10 cellular contexts compared by ENCODE assay signal in genomic region chr2:154402138-154402714, GRCh38.
DNase-seq lines count a peak whose midpoint lies in the region; ATAC-seq and TF ChIP-seq lines count a peak whose summit lies in the region.
"Had no signal": no experiment of that assay in that cellular context is flagged by ENCODE, and none has a peak within 500 bp of the region (broad histone marks: within the 10 kb centered on the region; RNA-seq: fewer than 3 reads in every experiment).

No MANE protein-coding gene starts in this region.

- no peak overlapping the region for H2AFZ ChIP-seq in DND-41 (ENCODE audit: low read depth, low read length)
- H2AFZ ChIP-seq in OCI-LY1 (ENCODE audit: low read length): no peak overlapping the region
- H2AFZ ChIP-seq in fibroblast of lung (ENCODE audit: low read length): no peak overlapping the region

- H3K4me3 Mint-ChIP-seq in CD4-positive, alpha-beta memory T cell: no peak overlapping the region
- H3K4me3 Mint-ChIP-seq: stimulated activated naive CD8-positive, alpha-beta T cell treated with anti-CD3 and anti-CD28 coated beads, Interleukin-15, Interleukin-2, amounts not matched to agents 100 ng/mL and 50 ng/mL, for 24 hours had no signal

- no peak overlapping the region for H3K27ac ChIP-seq in DND-41 (ENCODE audit: low read length)
- H3K27ac ChIP-seq in OCI-LY1 (ENCODE audit: low read depth, low read length, poor library complexity, severe bottlenecking): no peak overlapping the region
- H3K27ac ChIP-seq in fibroblast of lung (ENCODE audit: insufficient read depth, low read length): no peak overlapping the region
- H3K27ac ChIP-seq in CD4-positive, alpha-beta memory T cell (ENCODE audit: low read depth, low read length): no peak overlapping the region
- H3K27ac ChIP-seq: HL-60 had no signal

- H3K27me3 ChIP-seq in DND-41 (ENCODE audit: insufficient read depth, low read length, poor library complexity): no peaks in the 10 kb centered on the region
- no peaks in the 10 kb centered on the region for H3K27me3 ChIP-seq in OCI-LY1 (ENCODE audit: insufficient read depth, low read length)
- no peaks in the 10 kb centered on the region for H3K27me3 ChIP-seq in fibroblast of lung (ENCODE audit: control insufficient read depth, insufficient read depth, low read length)
- no peaks in the 10 kb centered on the region for H3K27me3 ChIP-seq in CD4-positive, alpha-beta memory T cell (ENCODE audit: insufficient read depth, low read length)

- H3K79me2 ChIP-seq in DND-41 (ENCODE audit: insufficient read depth, low read length): no peaks in the 10 kb centered on the region
- H3K79me2 ChIP-seq in OCI-LY1 (ENCODE audit: insufficient read depth, low read length): no peaks in the 10 kb centered on the region
- no peaks in the 10 kb centered on the region for H3K79me2 ChIP-seq in fibroblast of lung (ENCODE audit: control insufficient read depth, insufficient read depth, low read length)

- CTCF ChIA-PET in CD4-positive, alpha-beta memory T cell (lab: Charles Lee; ENCODE audit: partially characterized antibody): no interaction called here

- H3K4me1 ChIP-seq in DND-41 (ENCODE audit: insufficient read depth, low read length): no peaks in the 10 kb centered on the region
- H3K4me1 ChIP-seq in OCI-LY1 (ENCODE audit: insufficient read depth, low read length, severe bottlenecking): no peaks in the 10 kb centered on the region
- no peaks in the 10 kb centered on the region for H3K4me1 ChIP-seq in fibroblast of lung (ENCODE audit: control insufficient read depth, extremely low read depth, insufficient read depth, low read length)
- no peaks in the 10 kb centered on the region for H3K4me1 ChIP-seq in CD4-positive, alpha-beta memory T cell (ENCODE audit: insufficient read depth, low read length)

- H3K4me3 ChIP-seq in DND-41 (ENCODE audit: low read depth in 1 of 2, low read length in 2 of 2) (no peak overlapping the region), OCI-LY1 (ENCODE audit: low read depth, low read length, poor library complexity, severe bottlenecking) (no peak overlapping the region), fibroblast of lung (replicated peaks in 1 of 4; ENCODE audit: control extremely low read depth in 1 of 4, insufficient read depth in 1 of 4, low read depth in 3 of 4, low read length in 4 of 4) (no peak overlapping the region)
- H3K4me3 ChIP-seq in CD4-positive, alpha-beta memory T cell (ENCODE audit: low read length in 2 of 2): no peak overlapping the region

- H4K20me1 ChIP-seq in DND-41 (ENCODE audit: insufficient read depth, low read length) (no peaks in the 10 kb centered on the region), OCI-LY1 (ENCODE audit: insufficient read depth, low read length) (no peaks in the 10 kb centered on the region), fibroblast of lung (ENCODE audit: control insufficient read depth, extremely low read depth, insufficient read depth, low read length) (no peaks in the 10 kb centered on the region)

- no peaks in the 10 kb centered on the region for H3K9me2 ChIP-seq in OCI-LY1 (ENCODE audit: low read depth, low read length)

- H3K9me3 ChIP-seq in DND-41 (ENCODE audit: insufficient read depth, low read length, severe bottlenecking) (no peaks in the 10 kb centered on the region), OCI-LY1 (ENCODE audit: low read length) (no peaks in the 10 kb centered on the region), fibroblast of lung (ENCODE audit: control insufficient read depth, insufficient read depth, low read depth, low read length) (no peaks in the 10 kb centered on the region)
- H3K9me3 ChIP-seq in CD4-positive, alpha-beta memory T cell (ENCODE audit: control insufficient read depth in 1 of 2, low read length in 2 of 2): no peaks in the 10 kb centered on the region

- TF ChIP-seq CTCF in DND-41 (IDR thresholded peaks at IDR 0.05; ENCODE audit: borderline replicate concordance, extremely low read depth, low read length, poor library complexity, severe bottlenecking) (peak; percentile 33), OCI-LY1 (IDR thresholded peaks at IDR 0.05; ENCODE audit: low read length) (peak; percentile 68), fibroblast of lung (conservative IDR thresholded peaks at IDR 0.05 in 1 of 2, IDR thresholded peaks at IDR 0.05 in 1 of 2; ENCODE audit: low read depth in 1 of 2, low read length in 2 of 2) (peak in 1 of 2 donors; percentile 55)

- no peak overlapping the region for H3K4me2 ChIP-seq in DND-41 (ENCODE audit: insufficient read depth, low read length)
- H3K4me2 ChIP-seq in OCI-LY1 (ENCODE audit: low read length): no peak overlapping the region
- no peak overlapping the region for H3K4me2 ChIP-seq in fibroblast of lung (ENCODE audit: extremely low read depth, insufficient read depth, low read length)

- H3K4me1 Mint-ChIP-seq in CD4-positive, alpha-beta memory T cell: no peaks in the 10 kb centered on the region

- intact Hi-C loops in CD4-positive, alpha-beta memory T cell (cut with micrococcal nuclease): no loop called here

- H3K27me3 Mint-ChIP-seq in CD4-positive, alpha-beta memory T cell: no peaks in the 10 kb centered on the region
- H3K27me3 Mint-ChIP-seq: stimulated activated naive CD8-positive, alpha-beta T cell treated with anti-CD3 and anti-CD28 coated beads, Interleukin-15, Interleukin-2, amounts not matched to agents 100 ng/mL and 50 ng/mL, for 24 hours had no signal

- ATAC-seq in DND-41 (ENCODE audit: insufficient read depth, low read depth) (no peak), HG02885 (IDR thresholded peaks at IDR 0.05; ENCODE audit: poor library complexity, unreplicated experiment) (peak; percentile 68)

- no peaks in the 10 kb centered on the region for H3F3A ChIP-seq in OCI-LY1 (ENCODE audit: insufficient read depth, low read length)

- no peaks in the 10 kb centered on the region for H3K36me3 ChIP-seq in DND-41 (ENCODE audit: insufficient read depth, low read length)
- no peaks in the 10 kb centered on the region for H3K36me3 ChIP-seq in OCI-LY1 (ENCODE audit: insufficient read depth, low read length)
- H3K36me3 ChIP-seq in fibroblast of lung (ENCODE audit: control insufficient read depth, insufficient read depth, low read length): no peaks in the 10 kb centered on the region
- no peaks in the 10 kb centered on the region for H3K36me3 ChIP-seq in CD4-positive, alpha-beta memory T cell (ENCODE audit: insufficient read depth, low read length)

- no peaks in the 10 kb centered on the region for H3K36me3 Mint-ChIP-seq in CD4-positive, alpha-beta memory T cell

- DNase-seq in DND-41: no peak
- DNase-seq in fibroblast of lung (ENCODE audit: low read depth in 2 of 2): peak; percentile 4 to 65
- peak; percentile 6 for DNase-seq in stromal cell of bone marrow (ENCODE audit: low read depth)
- no peak for DNase-seq in CD4-positive, alpha-beta memory T cell
- DNase-seq in NOMO-1 treated with dmso at 0.1 percent for 144 hours (lab: John Stamatoyannopoulos, UW; ENCODE audit: unreplicated experiment): no peak
- no peak for DNase-seq in AG08396 (ENCODE audit: low spot score)

- peaks cover 0 to 9% (median 4%) of the 10 kb centered on the region in 8 donors for H3K9me3 Mint-ChIP-seq in CD4-positive, alpha-beta memory T cell
- H3K9me3 Mint-ChIP-seq: stimulated activated naive CD8-positive, alpha-beta T cell treated with anti-CD3 and anti-CD28 coated beads, Interleukin-15, Interleukin-2, amounts not matched to agents 100 ng/mL and 50 ng/mL, for 24 hours had no signal

- no peak overlapping the region for H3K9ac ChIP-seq in DND-41 (ENCODE audit: low read depth, low read length)
- no peak overlapping the region for H3K9ac ChIP-seq in OCI-LY1 (ENCODE audit: low read length)
- no peak overlapping the region for H3K9ac ChIP-seq in fibroblast of lung (ENCODE audit: insufficient read depth, low read length)

- POLR2A ChIA-PET in CD4-positive, alpha-beta memory T cell (lab: Charles Lee; ENCODE audit: partially characterized antibody): no interaction called here

- no peak overlapping the region for H3K27ac Mint-ChIP-seq in CD4-positive, alpha-beta memory T cell
- H3K27ac Mint-ChIP-seq: stimulated activated naive CD8-positive, alpha-beta T cell treated with anti-CD3 and anti-CD28 coated beads, Interleukin-15, Interleukin-2, amounts not matched to agents 100 ng/mL and 50 ng/mL, for 24 hours had no signal

Comparison
In these comparisons a context has a peak if more than half of its experiments do, and no peak if none do; other contexts are left out.
1. DNase-seq: peak in fibroblast of lung (2 of 2) and stromal cell of bone marrow (single experiment); none in DND-41 (single experiment), CD4-positive, alpha-beta memory T cell (0 of 5), NOMO-1 treated with dmso at 0.1 percent for 144 hours (single experiment) and AG08396 (single experiment).